ENCODE assay signal across 15 cellular contexts in genomic region chr17:62625184-62625869, GRCh38. TPM values are rescaled to one million over a fixed set of nuclear protein-coding genes. Genes with fewer than 3 reads are reported as not detected.
DNase-seq lines count a peak whose midpoint lies in the region; TF ChIP-seq lines count a peak whose summit lies in the region.
"Had no signal": no experiment of that assay in that cellular context is flagged by ENCODE, and none has a peak within 500 bp of the region (broad histone marks: within the 10 kb centered on the region; RNA-seq: fewer than 3 reads in every experiment).

No MANE protein-coding gene starts in this region.

- POLR2A ChIA-PET in HEK293T (lab: Yijun Ruan, JAX) = no interaction called here

- peaks cover 36% of the 10 kb centered on the region for H3K4me1 Mint-ChIP-seq in osteocyte (ENCODE audit: unreplicated experiment)
- H3K4me1 Mint-ChIP-seq in CD14-positive monocyte = peaks cover 28% of the 10 kb centered on the region

- H3K4me3 ChIP-seq in ectodermal cell (ENCODE audit: insufficient read depth, low read depth, low read length) = no peak overlapping the region

- H3K9me3 Mint-ChIP-seq in osteocyte (ENCODE audit: unreplicated experiment) (no peaks in the 10 kb centered on the region), CD14-positive monocyte (peaks cover 0 to 5% (median 2%) of the 10 kb centered on the region in 7 donors)
- H3K9me3 Mint-ChIP-seq: activated CD4-positive, alpha-beta memory T cell treated with anti-CD3 and anti-CD28 coated beads for 36 hours; activated T-helper 1 cell treated with anti-CD3 and anti-CD28 coated beads, Interleukin-12 subunit alpha, Interleukin-12 subunit beta, Interleukin-2, Interleukin-4 antibody, amounts not matched to agents 30 ng/mL and 10 ng/mL and 1 ng/mL, durations not matched to agents 14 hours and 24 hours and 36 hours; CD8-positive, alpha-beta memory T cell; immature natural killer cell; stimulated activated naive CD8-positive, alpha-beta T cell treated with anti-CD3 and anti-CD28 coated beads, Interleukin-15, amount 100 ng/mL, for 72 hours had no signal

- H3K4me3 Mint-ChIP-seq in osteocyte (ENCODE audit: unreplicated experiment) (no peak overlapping the region), CD14-positive monocyte (no peak overlapping the region)
- H3K4me3 Mint-ChIP-seq: activated CD4-positive, alpha-beta memory T cell treated with anti-CD3 and anti-CD28 coated beads for 36 hours had no signal

- H3K4me1 ChIP-seq in ectodermal cell (ENCODE audit: control insufficient read depth, insufficient read depth, low read length) = peaks cover 35% of the 10 kb centered on the region

- intact Hi-C loops in CD14-positive monocyte (cut with micrococcal nuclease) = no loop called here

- H3K36me3 Mint-ChIP-seq in osteocyte (ENCODE audit: unreplicated experiment) (peaks cover 4% of the 10 kb centered on the region), CD14-positive monocyte (peaks cover 7 to 8% of the 10 kb centered on the region in 2 donors)
- H3K36me3 Mint-ChIP-seq: CD8-positive, alpha-beta memory T cell had no signal

- in situ Hi-C loops in GM13976 (cut with MboI; ENCODE audit: low sequenced_read_pairs, unreplicated experiment) = no loop called here

- DNase-seq in GM13976 (ENCODE audit: low spot score) (peak; percentile 19), NOMO-1 (lab: John Stamatoyannopoulos, UW; ENCODE audit: unreplicated experiment in 2 of 2) (peak; percentile 16 to 33), osteocyte (ENCODE audit: extremely low spot score, unreplicated experiment) (no peak), HEK293T (ENCODE audit: extremely low spot score) (no peak), CD14-positive monocyte (ENCODE audit: low spot score) (no peak)
- no peak for DNase-seq in stimulated activated CD4-positive, alpha-beta T cell treated with anti-CD3 and anti-CD28 coated beads, Interleukin-4, amount 100 ng/mL, for 4 hours
- DNase-seq: activated CD4-positive, alpha-beta memory T cell treated with anti-CD3 and anti-CD28 coated beads for 36 hours; CD8-positive, alpha-beta memory T cell; cerebellar nuclear complex; immature natural killer cell; NCI-H2029 treated with DMSO at 0.1 percent for 48 hours; SHP77; stimulated activated naive CD8-positive, alpha-beta T cell treated with anti-CD3 and anti-CD28 coated beads, Interleukin-15, amount 100 ng/mL, for 72 hours had no signal

- no peak for TF ChIP-seq CTCF in GM13976 (IDR thresholded peaks at IDR 0.05; ENCODE audit: borderline replicate concordance, control extremely low read depth, extremely low read depth, insufficient read depth, missing control alignments)
- TF ChIP-seq CTCF in osteocyte (IDR thresholded peaks at IDR 0.05) = no peak
- no peak for TF ChIP-seq CTCF in CD14-positive monocyte (IDR thresholded peaks at IDR 0.05)

- peaks cover 14% of the 10 kb centered on the region for H3K27me3 ChIP-seq in ectodermal cell (ENCODE audit: control insufficient read depth, insufficient read depth, low read length, poor library complexity, severe bottlenecking)

- 88% methylated on average over 19 of the region's 19 CpGs for WGBS in ectodermal cell, 2 experiments

- H3K27ac Mint-ChIP-seq in osteocyte (ENCODE audit: unreplicated experiment) (peak overlapping the region; percentile 86), CD14-positive monocyte (peak overlapping the region in 1 of 7 donors; percentile 73)
- H3K27ac Mint-ChIP-seq: activated CD4-positive, alpha-beta memory T cell treated with anti-CD3 and anti-CD28 coated beads for 36 hours; activated T-helper 1 cell treated with anti-CD3 and anti-CD28 coated beads, Interleukin-12 subunit alpha, Interleukin-12 subunit beta, Interleukin-2, Interleukin-4 antibody, amounts not matched to agents 30 ng/mL and 10 ng/mL and 1 ng/mL, durations not matched to agents 14 hours and 24 hours and 36 hours; CD8-positive, alpha-beta memory T cell; immature natural killer cell; stimulated activated naive CD8-positive, alpha-beta T cell treated with anti-CD3 and anti-CD28 coated beads, Interleukin-15, amount 100 ng/mL, for 72 hours had no signal

- CTCF ChIA-PET in HEK293T (lab: Yijun Ruan, JAX) = no interaction called here

- H3K9me3 ChIP-seq in ectodermal cell (ENCODE audit: control insufficient read depth, low read length) = no peaks in the 10 kb centered on the region

- H3K27me3 Mint-ChIP-seq in osteocyte (ENCODE audit: unreplicated experiment) (no peaks in the 10 kb centered on the region), CD14-positive monocyte (ENCODE audit: low read depth in 3 of 3) (peaks cover 28 to 40% (median 38%) of the 10 kb centered on the region in 3 donors)

- no peaks in the 10 kb centered on the region for H3K36me3 ChIP-seq in ectodermal cell (ENCODE audit: control insufficient read depth, insufficient read depth, low read length)

- peak overlapping the region; percentile 50 for H3K27ac ChIP-seq in ectodermal cell (ENCODE audit: insufficient read depth, low read depth, low read length, poor library complexity, severe bottlenecking)

TF ChIP-seq in HEK293T, 16 proteins besides CTCF, POLR2A, EP300 and RAD21:
- TF ChIP-seq CTBP1 (IDR thresholded peaks at IDR 0.05; ENCODE audit: borderline replicate concordance) (no peak), FOXK2 (IDR thresholded peaks at IDR 0.05) (no peak), BHLHE40 (IDR thresholded peaks at IDR 0.05; ENCODE audit: borderline replicate concordance) (no peak), HDGF (IDR thresholded peaks at IDR 0.05; ENCODE audit: borderline replicate concordance) (no peak), SUZ12 (IDR thresholded peaks at IDR 0.05) (no peak), ELF4 (IDR thresholded peaks at IDR 0.05) (no peak), FOXA1 (IDR thresholded peaks at IDR 0.05) (no peak), LEF1 (IDR thresholded peaks at IDR 0.05; ENCODE audit: borderline replicate concordance) (no peak), PKNOX1 (IDR thresholded peaks at IDR 0.05) (no peak), L3MBTL2 (conservative IDR thresholded peaks at IDR 0.05) (no peak), SP1 (IDR thresholded peaks at IDR 0.05) (no peak), ARNT (IDR thresholded peaks at IDR 0.05) (no peak), ZNF384 (IDR thresholded peaks at IDR 0.05) (no peak), FOXM1 (IDR thresholded peaks at IDR 0.05; ENCODE audit: borderline replicate concordance) (no peak), NFRKB (IDR thresholded peaks at IDR 0.05) (no peak), TARDBP (IDR thresholded peaks at IDR 0.05) (no peak)

RNA-seq across cellular contexts. Expression of gene MRC2, which starts 2.1 kb away (rescaled TPM):
- polyA plus RNA-seq in ectodermal cell (2013, experiment 1 of 4) = 39.0 TPM
- 45.0 TPM for polyA plus RNA-seq in ectodermal cell (2013, experiment 2 of 4)
- polyA plus RNA-seq in ectodermal cell (2013, experiment 3 of 4) = 42.6 TPM
- 46.3 TPM for polyA plus RNA-seq in ectodermal cell (2013, experiment 4 of 4)
- 418 and 419 TPM in 2 replicates for total RNA-seq in osteocyte
- not detected for polyA plus RNA-seq in CD14-positive monocyte
- polyA plus RNA-seq: immature natural killer cell had no signal

Comparison
In these comparisons a context has a peak if more than half of its experiments do, and no peak if none do; other contexts are left out.
1. DNase-seq: peak in GM13976 (single experiment) and NOMO-1 (2 of 2); none in osteocyte (single experiment), HEK293T (single experiment), stimulated activated CD4-positive, alpha-beta T cell treated with anti-CD3 and anti-CD28 coated beads, Interleukin-4, amount 100 ng/mL, for 4 hours (0 of 2) and CD14-positive monocyte (single experiment).